ENCODE assay signal across 29 cellular contexts in genomic region chr11:117545706-117546105, GRCh38.
"Had no signal": no experiment of that assay in that cellular context is flagged by ENCODE, and none has a peak within 500 bp of the region (broad histone marks: within the 10 kb centered on the region; RNA-seq: fewer than 3 reads in every experiment).

No MANE protein-coding gene starts in this region.

- H3K36me3 Mint-ChIP-seq: memory B cell, natural killer cell had no signal

- H3K27me3 ChIP-seq: dorsolateral prefrontal cortex, pancreas, right atrium auricular region, thyroid gland, vagina had no signal

- H3K9me3 ChIP-seq: gastrocnemius medialis, pancreas, prostate gland, right atrium auricular region, thyroid gland, vagina had no signal

- H3K4me1 Mint-ChIP-seq: memory B cell; natural killer cell; stimulated activated naive CD8-positive, alpha-beta T cell treated with anti-CD3 and anti-CD28 coated beads, Interleukin-15, amount 100 ng/mL, for 72 hours had no signal

- H3K27ac Mint-ChIP-seq: memory B cell, natural killer cell had no signal

- H3K4me2 ChIP-seq: smooth muscle cell had no signal

- H3K27ac ChIP-seq: epithelial cell of prostate, gastrocnemius medialis, pancreas, prostate gland, right atrium auricular region, thyroid gland, vagina had no signal

- H3K36me3 ChIP-seq: gastrocnemius medialis, pancreas, prostate gland, right atrium auricular region, thyroid gland, vagina had no signal

- H3K4me3 ChIP-seq: dorsolateral prefrontal cortex, gastrocnemius medialis, lung, pancreas, prostate gland, right atrium auricular region, smooth muscle cell, thyroid gland, vagina had no signal

- ATAC-seq: esophagus mucosa; gastrocnemius medialis; left ventricle myocardium superior; natural killer cell; pancreas; sciatic nerve; stimulated activated naive CD8-positive, alpha-beta T cell treated with anti-CD3 and anti-CD28 coated beads, Interleukin-15, amount 100 ng/mL, for 72 hours had no signal

- DNase-seq: dorsolateral prefrontal cortex; effector CD4-positive, alpha-beta T cell; foreskin fibroblast; gastrocnemius medialis; head of caudate nucleus; left ventricle myocardium superior; natural killer cell; nucleus accumbens; pancreas; stimulated activated CD4-positive, alpha-beta T cell treated with anti-CD3 and anti-CD28 coated beads, Interleukin-12 subunit alpha, Interleukin-12 subunit beta, amount 100 ng/mL, for 4 hours; stimulated activated CD4-positive, alpha-beta T cell treated with anti-CD3 and anti-CD28 coated beads, Interleukin-1b, Interleukin-23, amount 100 ng/mL, for 48 hours; stimulated activated CD4-positive, alpha-beta T cell treated with anti-CD3 and anti-CD28 coated beads, Interleukin-4, amount 100 ng/mL, for 1 hour; stimulated activated CD8-positive, alpha-beta memory T cell treated with anti-CD3 and anti-CD28 coated beads, Interleukin-4, amount 100 ng/mL, for 48 hours; stimulated activated naive CD4-positive, alpha-beta T cell; stimulated activated naive CD8-positive, alpha-beta T cell treated with anti-CD3 and anti-CD28 coated beads, Interleukin-15, amount 100 ng/mL, for 72 hours; thyroid gland; trophoblast cell had no signal

- H3K4me1 ChIP-seq: gastrocnemius medialis, pancreas, prostate gland, right atrium auricular region, thyroid gland, vagina had no signal

- H3K9me3 Mint-ChIP-seq: natural killer cell; neural crest cell; stimulated activated naive CD8-positive, alpha-beta T cell treated with anti-CD3 and anti-CD28 coated beads, Interleukin-15, amount 100 ng/mL, for 72 hours had no signal

- FAIRE-seq: colon, keratinocyte, pancreas had no signal

- H3K4me3 Mint-ChIP-seq: memory B cell; natural killer cell; neural crest cell; stimulated activated naive CD8-positive, alpha-beta T cell treated with anti-CD3 and anti-CD28 coated beads, Interleukin-15, amount 100 ng/mL, for 72 hours had no signal
